Comparison of ENCODE assay signal across 27 cellular contexts in genomic region chr9:76883341-76883740, GRCh38. TPM values are rescaled to one million over a fixed set of nuclear protein-coding genes. Genes with fewer than 3 reads are reported as not detected.
DNase-seq lines count a peak whose midpoint lies in the region; ATAC-seq and TF ChIP-seq lines count a peak whose summit lies in the region.
"Had no signal": no experiment of that assay in that cellular context is flagged by ENCODE, and none has a peak within 500 bp of the region (broad histone marks: within the 10 kb centered on the region; RNA-seq: fewer than 3 reads in every experiment).

No MANE protein-coding gene starts in this region.

- no peak overlapping the region for H3K27ac Mint-ChIP-seq in activated CD4-positive, alpha-beta T cell treated with anti-CD3 and anti-CD28 coated beads for 36 hours
- H3K27ac Mint-ChIP-seq: CD4-positive, alpha-beta memory T cell; HFFc6; IgD-negative memory B cell had no signal

- no peaks in the 10 kb centered on the region for H3K79me2 ChIP-seq in mesendoderm (ENCODE audit: control insufficient read depth, insufficient read depth, low read length)

- H3K36me3 ChIP-seq in HUES64 (ENCODE audit: insufficient read depth, low read length) (no peaks in the 10 kb centered on the region), mesendoderm (ENCODE audit: control insufficient read depth, insufficient read depth, low read length) (no peaks in the 10 kb centered on the region)
- H3K36me3 ChIP-seq: HAP-1 had no signal

- CTCF ChIA-PET in activated CD4-positive, alpha-beta T cell treated with anti-CD3 and anti-CD28 coated beads for 36 hours (lab: Charles Lee) = no interaction called here

- H3K9me3 ChIP-seq in HUES64 (ENCODE audit: insufficient read depth, low read depth, low read length) = no peaks in the 10 kb centered on the region
- H3K9me3 ChIP-seq: A549, HAP-1 had no signal

- no peak overlapping the region for H2AK5ac ChIP-seq in mesendoderm (ENCODE audit: low read length)

- H3K4me3 ChIP-seq in HUES64 (ENCODE audit: low read length) = no peak overlapping the region
- no peak overlapping the region for H3K4me3 ChIP-seq in mesendoderm (ENCODE audit: low read length)
- H3K4me3 ChIP-seq: A549, HAP-1 had no signal

- H3K9ac ChIP-seq in HUES64 (ENCODE audit: low read depth, low read length) = no peak overlapping the region
- H3K9ac ChIP-seq in mesendoderm (ENCODE audit: low read length) = no peak overlapping the region
- H3K9ac ChIP-seq: KMS-11 had no signal

- no peaks in the 10 kb centered on the region for H3K27me3 ChIP-seq in HUES64 (ENCODE audit: insufficient read depth, low read length)
- no peaks in the 10 kb centered on the region for H3K27me3 ChIP-seq in mesendoderm (ENCODE audit: insufficient read depth, low read length, poor library complexity)

- H4K5ac ChIP-seq in mesendoderm (ENCODE audit: low read length) = no peak overlapping the region

- H3K23ac ChIP-seq in mesendoderm (ENCODE audit: low read length) = no peak overlapping the region

- POLR2A ChIA-PET in activated CD4-positive, alpha-beta T cell treated with anti-CD3 and anti-CD28 coated beads for 36 hours (lab: Charles Lee) = no interaction called here

- H3K4ac ChIP-seq in mesendoderm (ENCODE audit: low read depth, low read length) = no peak overlapping the region

- DNase-seq in mesendoderm = peak; percentile 43
- no peak for DNase-seq in retina
- no peak for DNase-seq in activated T-cell treated with anti-CD3 and anti-CD28 coated beads, Interleukin-2, amount 50 U/mL, for 48 hours
- DNase-seq in activated CD4-positive, alpha-beta T cell treated with anti-CD3 and anti-CD28 coated beads for 36 hours = no peak
- DNase-seq: C1 segment of cervical spinal cord; CD4-positive, alpha-beta memory T cell; COR-L47; DMS53; GOT3; HFFc6; MM.1S; NCI-H1048; NCI-H1417; NCI-H1694; NCI-H2081; NCI-H524; NCI-H774; NK-92 treated with Interleukin-12 subunit alpha and Interleukin-12 subunit beta, amount 100 ng/mL, for 24 hours; Right ventricle myocardium superior; RPMI8226 had no signal

- H3K9me3 Mint-ChIP-seq in activated CD4-positive, alpha-beta T cell treated with anti-CD3 and anti-CD28 coated beads for 36 hours (ENCODE audit: low read depth) = no peaks in the 10 kb centered on the region
- H3K9me3 Mint-ChIP-seq: HFFc6, IgD-negative memory B cell had no signal

- peaks cover 19% of the 10 kb centered on the region for H3K4me1 ChIP-seq in HUES64 (ENCODE audit: insufficient read depth, low read length)
- no peaks in the 10 kb centered on the region for H3K4me1 ChIP-seq in mesendoderm (ENCODE audit: control insufficient read depth, low read depth, low read length)
- H3K4me1 ChIP-seq: HAP-1 had no signal

- H3K27me3 Mint-ChIP-seq in activated CD4-positive, alpha-beta T cell treated with anti-CD3 and anti-CD28 coated beads for 36 hours = peaks cover 4% of the 10 kb centered on the region

- WGBS in HUES64 = 75% methylated on average over 2 of the region's 2 CpGs
- WGBS in mesendoderm (ENCODE audit: extremely low coverage, insufficient coverage, low lambda C conversion rate) = no CpG with 5 or more reads among the region's 2 CpGs

- no peak overlapping the region for H3K4me3 Mint-ChIP-seq in activated CD4-positive, alpha-beta T cell treated with anti-CD3 and anti-CD28 coated beads for 36 hours
- H3K4me3 Mint-ChIP-seq: CD4-positive, alpha-beta memory T cell; HFFc6 had no signal

- no peak overlapping the region for H3K56ac ChIP-seq in mesendoderm (ENCODE audit: low read length)

- H2BK120ac ChIP-seq in mesendoderm (ENCODE audit: low read depth, low read length) = no peak overlapping the region

- H3K18ac ChIP-seq in mesendoderm (ENCODE audit: low read length) = no peak overlapping the region

- no peak for TF ChIP-seq CTCF in VCaP (conservative IDR thresholded peaks at IDR 0.05)

- H4K8ac ChIP-seq in mesendoderm (ENCODE audit: low read depth, low read length) = no peak overlapping the region

- no peaks in the 10 kb centered on the region for H3K36me3 Mint-ChIP-seq in activated CD4-positive, alpha-beta T cell treated with anti-CD3 and anti-CD28 coated beads for 36 hours (ENCODE audit: low read depth)
- H3K36me3 Mint-ChIP-seq: CD4-positive, alpha-beta memory T cell; IgD-negative memory B cell had no signal

- intact Hi-C loops in activated CD4-positive, alpha-beta T cell treated with anti-CD3 and anti-CD28 coated beads for 36 hours (cut with DNase I, micrococcal nuclease) = no loop called here

- no peak overlapping the region for H2BK5ac ChIP-seq in mesendoderm (ENCODE audit: low read length)

- no peak overlapping the region for H3K4me2 ChIP-seq in mesendoderm (ENCODE audit: low read length)
- H3K4me2 ChIP-seq: A549, KMS-11 had no signal

- no peak overlapping the region for H2BK15ac ChIP-seq in mesendoderm (replicated peaks; ENCODE audit: low read depth)

- no peak for ATAC-seq in activated CD4-positive, alpha-beta T cell treated with anti-CD3 and anti-CD28 coated beads for 36 hours
- no peak for ATAC-seq in HG02763 (IDR thresholded peaks at IDR 0.05; ENCODE audit: unreplicated experiment)
- ATAC-seq: A549 had no signal

- H3K4me1 Mint-ChIP-seq in activated CD4-positive, alpha-beta T cell treated with anti-CD3 and anti-CD28 coated beads for 36 hours = no peaks in the 10 kb centered on the region
- H3K4me1 Mint-ChIP-seq: CD4-positive, alpha-beta memory T cell had no signal

- H3K79me1 ChIP-seq in mesendoderm (ENCODE audit: low read length) = no peaks in the 10 kb centered on the region

- H3K27ac ChIP-seq in HUES64 (ENCODE audit: low read depth, low read length) (peak overlapping the region; percentile 13; the same call in 1 of the 2 replicates), VCaP (peak overlapping the region; percentile 13; the same call in 1 of the 2 replicates), mesendoderm (ENCODE audit: low read depth, low read length) (no peak overlapping the region)
- H3K27ac ChIP-seq: A549, KMS-11 had no signal

RNA-seq across cellular contexts. Expression of gene PRUNE2, which starts 22.6 kb away (rescaled TPM):
- 8.7 TPM for polyA plus RNA-seq in HUES64 (2013, experiment 1 of 2)
- 7.0 TPM for polyA plus RNA-seq in HUES64 (2013, experiment 2 of 2)
- polyA plus RNA-seq in mesendoderm (2013, experiment 1 of 2) = 1.3 TPM
- 1.9 TPM for polyA plus RNA-seq in mesendoderm (2013, experiment 2 of 2)
- under 1 TPM; 0.53 to 0.57 TPM for total RNA-seq in activated CD4-positive, alpha-beta T cell treated with anti-CD3 and anti-CD28 coated beads for 36 hours
- polyA plus RNA-seq: IgD-negative memory B cell had no signal
